Comparison of ENCODE assay signal across 9 cellular contexts in genomic region chr11:70399681-70400112, GRCh38. TPM values are rescaled to one million over a fixed set of nuclear protein-coding genes. Genes with fewer than 3 reads are reported as not detected.
A peak's percentile ranks its signal among the peaks of the same experiment; 100 is the strongest.
DNase-seq lines count a peak whose midpoint lies in the region; ATAC-seq, FAIRE-seq and TF ChIP-seq lines count a peak whose summit lies in the region.
"Had no signal": no experiment of that assay in that cellular context is flagged by ENCODE, and none has a peak within 500 bp of the region (broad histone marks: within the 10 kb centered on the region; RNA-seq: fewer than 3 reads in every experiment).

No MANE protein-coding gene starts in this region.

- no peak for TF ChIP-seq POLR2A in GM12891 (IDR thresholded peaks at IDR 0.05; ENCODE audit: low read depth, low read length)

- no peak for TF ChIP-seq CTCF in neural progenitor cell (IDR thresholded peaks at IDR 0.05)

- no peak overlapping the region for H3K27ac Mint-ChIP-seq in activated CD4-positive, alpha-beta T cell treated with anti-CD3 and anti-CD28 coated beads for 36 hours
- H3K27ac Mint-ChIP-seq in activated T-helper 17 cell treated with anti-CD3 and anti-CD28 coated beads, Interleukin-2, amount 50 U/mL, for 72 hours: no peak overlapping the region
- H3K27ac Mint-ChIP-seq in neural progenitor cell: no peak overlapping the region

- H3K36me3 ChIP-seq in neural progenitor cell: no peaks in the 10 kb centered on the region

- intact Hi-C loops in activated CD4-positive, alpha-beta T cell treated with anti-CD3 and anti-CD28 coated beads for 36 hours (cut with DNase I, micrococcal nuclease): loop anchor here (2.0 to 10.0 kb wide), 3 partner anchors 35 to 1387 kb away; partner anchors contain the start of gene NADSYN1 (in 1 of the 2)

- no peaks in the 10 kb centered on the region for H3K9me3 Mint-ChIP-seq in activated CD4-positive, alpha-beta T cell treated with anti-CD3 and anti-CD28 coated beads for 36 hours (ENCODE audit: low read depth)
- no peaks in the 10 kb centered on the region for H3K9me3 Mint-ChIP-seq in activated T-helper 17 cell treated with anti-CD3 and anti-CD28 coated beads, Interleukin-2, amount 50 U/mL, for 72 hours
- no peaks in the 10 kb centered on the region for H3K9me3 Mint-ChIP-seq in neural progenitor cell
- H3K9me3 Mint-ChIP-seq: activated naive CD8-positive, alpha-beta T cell treated with anti-CD3 and anti-CD28 coated beads, Interleukin-2, amount 10 ng/mL, durations not matched to agents 7 days and 5 days had no signal

- peaks cover 96% of the 10 kb centered on the region for H3K79me2 ChIP-seq in neural progenitor cell (ENCODE audit: low read depth)

- CTCF ChIA-PET in activated CD4-positive, alpha-beta T cell treated with anti-CD3 and anti-CD28 coated beads for 36 hours (lab: Charles Lee): interaction anchor here (0.6 kb wide), 1 partner anchor 1046 kb away, joined by 3 read pairs; no protein-coding TSS in a partner anchor

- H3K27me3 ChIP-seq in neural progenitor cell: no peaks in the 10 kb centered on the region

- peaks cover 7% of the 10 kb centered on the region for H3F3A ChIP-seq in neural progenitor cell (ENCODE audit: low read depth)

- peaks cover 62% of the 10 kb centered on the region for H4K20me1 ChIP-seq in neural progenitor cell (ENCODE audit: low read depth)

- no peaks in the 10 kb centered on the region for H3K4me1 ChIP-seq in neural progenitor cell

- H3K9ac ChIP-seq in neural progenitor cell: peak overlapping the region; percentile 93

- peak overlapping the region; percentile 94 for H3K4me2 ChIP-seq in neural progenitor cell

- peak; percentile 22 for DNase-seq in activated CD4-positive, alpha-beta T cell treated with anti-CD3 and anti-CD28 coated beads for 36 hours
- DNase-seq in activated CD4-positive, alpha-beta T cell treated with anti-CD3 and anti-CD28 coated beads, Interleukin-2, amount 50 U/mL, for 4 hours: no peak
- DNase-seq in glomerular endothelial cell (ENCODE audit: extremely low read depth, low read depth, low spot score) (peak; percentile 58), neural progenitor cell (ENCODE audit: low spot score) (peak; percentile 50), GM12891 (ENCODE audit: insufficient read length, low spot score) (no peak)
- no peak for DNase-seq in activated naive CD4-positive, alpha-beta T cell (lab: John Stamatoyannopoulos, UW)

- peak overlapping the region; percentile 88 for H3K4me3 Mint-ChIP-seq in activated CD4-positive, alpha-beta T cell treated with anti-CD3 and anti-CD28 coated beads for 36 hours
- peak overlapping the region; percentile 76 for H3K4me3 Mint-ChIP-seq in activated T-helper 17 cell treated with anti-CD3 and anti-CD28 coated beads, Interleukin-2, amount 50 U/mL, for 72 hours
- H3K4me3 Mint-ChIP-seq in neural progenitor cell: peak overlapping the region; percentile 91

- POLR2A ChIA-PET in activated CD4-positive, alpha-beta T cell treated with anti-CD3 and anti-CD28 coated beads for 36 hours (lab: Charles Lee): no interaction called here

- ATAC-seq in activated CD4-positive, alpha-beta T cell treated with anti-CD3 and anti-CD28 coated beads for 36 hours: no peak
- ATAC-seq in activated T-helper 17 cell treated with anti-CD3 and anti-CD28 coated beads, Interleukin-2, amount 50 U/mL, for 72 hours (replicated peaks): no peak
- no peak for ATAC-seq in HG02885 (IDR thresholded peaks at IDR 0.05; ENCODE audit: poor library complexity, unreplicated experiment)

- H3K36me3 Mint-ChIP-seq in activated CD4-positive, alpha-beta T cell treated with anti-CD3 and anti-CD28 coated beads for 36 hours (ENCODE audit: low read depth): peaks cover 13% of the 10 kb centered on the region
- H3K36me3 Mint-ChIP-seq in activated T-helper 17 cell treated with anti-CD3 and anti-CD28 coated beads, Interleukin-2, amount 50 U/mL, for 72 hours (ENCODE audit: low read depth): peaks cover 9% of the 10 kb centered on the region
- H3K36me3 Mint-ChIP-seq in neural progenitor cell: peaks cover 3% of the 10 kb centered on the region

- H3K4me3 ChIP-seq in neural progenitor cell: peak overlapping the region; percentile 97

- no peak overlapping the region for H3K27ac ChIP-seq in neural progenitor cell

- no peak for FAIRE-seq in GM12891 (lab: Jason Lieb, UNC)

- H3K4me1 Mint-ChIP-seq in activated CD4-positive, alpha-beta T cell treated with anti-CD3 and anti-CD28 coated beads for 36 hours: peaks cover 30% of the 10 kb centered on the region
- peaks cover 21% of the 10 kb centered on the region for H3K4me1 Mint-ChIP-seq in activated T-helper 17 cell treated with anti-CD3 and anti-CD28 coated beads, Interleukin-2, amount 50 U/mL, for 72 hours
- H3K4me1 Mint-ChIP-seq in neural progenitor cell: peaks cover 26% of the 10 kb centered on the region

- peaks cover 15% of the 10 kb centered on the region for H3K27me3 Mint-ChIP-seq in activated CD4-positive, alpha-beta T cell treated with anti-CD3 and anti-CD28 coated beads for 36 hours
- H3K27me3 Mint-ChIP-seq in activated T-helper 17 cell treated with anti-CD3 and anti-CD28 coated beads, Interleukin-2, amount 50 U/mL, for 72 hours: peaks cover 21% of the 10 kb centered on the region
- no peaks in the 10 kb centered on the region for H3K27me3 Mint-ChIP-seq in neural progenitor cell (ENCODE audit: insufficient read depth, low read depth)

- H3K9me3 ChIP-seq in neural progenitor cell (ENCODE audit: low read depth): no peaks in the 10 kb centered on the region

- no peak overlapping the region for H2AFZ ChIP-seq in neural progenitor cell (replicated peaks)

TF ChIP-seq in GM12891, 5 proteins besides CTCF, POLR2A, EP300 and RAD21:
- TF ChIP-seq SPI1 (IDR thresholded peaks at IDR 0.05; ENCODE audit: low read depth, low read length) (no peak), PAX5 (IDR thresholded peaks at IDR 0.05; ENCODE audit: insufficient read depth, low read length, severe bottlenecking) (no peak), TAF1 (IDR thresholded peaks at IDR 0.05; ENCODE audit: low read depth, low read length) (no peak), POLR2AphosphoS5 (IDR thresholded peaks at IDR 0.05; ENCODE audit: low read depth, low read length) (no peak), POU2F2 (IDR thresholded peaks at IDR 0.05; ENCODE audit: low read depth, low read length) (no peak)

RNA-seq across cellular contexts. Expression of gene CTTN, which starts 1.4 kb away (rescaled TPM):
- 10 to 100 TPM; 40.9 to 41.1 TPM for total RNA-seq in activated CD4-positive, alpha-beta T cell treated with anti-CD3 and anti-CD28 coated beads for 36 hours
- total RNA-seq in activated T-helper 17 cell treated with anti-CD3 and anti-CD28 coated beads, Interleukin-2, amount 50 U/mL, for 72 hours: 10 to 100 TPM in 1 of 2 donors, 1 to 10 TPM in 1; 8.7 to 36.1 TPM
- total RNA-seq in glomerular endothelial cell: 389 and 537 TPM in 2 replicates
- 200 and 239 TPM in 2 replicates for total RNA-seq in neural progenitor cell (ENCODE audit: low replicate concordance)
- polyA plus RNA-seq in GM12891 (2012; ENCODE audit: low read depth, missing spikeins): 27.9 TPM

Comparison
In these comparisons a context has a peak if more than half of its experiments do, and no peak if none do; other contexts are left out.
1. DNase-seq: peak in activated CD4-positive, alpha-beta T cell treated with anti-CD3 and anti-CD28 coated beads for 36 hours (single experiment), glomerular endothelial cell (single experiment) and neural progenitor cell (single experiment); none in activated CD4-positive, alpha-beta T cell treated with anti-CD3 and anti-CD28 coated beads, Interleukin-2, amount 50 U/mL, for 4 hours (0 of 2), GM12891 (single experiment) and activated naive CD4-positive, alpha-beta T cell (0 of 4).
2. Peak in every context shown above with its lines, with median percentiles within 50 percentile points of each other: H3K4me3 Mint-ChIP-seq.